In the genomic region with DNA sequence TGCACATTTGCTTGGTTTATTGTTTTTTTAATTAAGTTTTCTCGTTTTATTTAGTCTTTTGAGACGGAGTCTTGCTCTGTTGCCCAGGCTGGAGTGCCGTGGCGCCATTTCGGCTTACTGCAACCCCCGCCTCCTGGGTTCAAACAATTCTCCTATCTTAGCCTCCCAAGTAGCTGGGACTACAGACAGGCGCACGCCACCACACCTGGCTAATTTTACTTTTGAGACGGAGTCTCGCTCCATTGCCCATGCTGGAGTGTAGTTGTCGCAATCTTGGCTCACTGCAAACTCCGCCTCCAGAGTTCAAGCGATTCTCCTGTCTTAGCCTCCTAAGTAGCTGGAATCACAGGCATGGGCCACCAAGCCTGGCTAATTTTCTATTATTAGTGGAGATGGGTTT, we compare ENCODE assay signal across 10 cellular contexts. TPM values are rescaled to one million over a fixed set of nuclear protein-coding genes. Genes with fewer than 3 reads are reported as not detected.
DNase-seq lines count a peak whose midpoint lies in the region; ATAC-seq and TF ChIP-seq lines count a peak whose summit lies in the region.
"Had no signal": no experiment of that assay in that cellular context is flagged by ENCODE, and none has a peak within 500 bp of the region (broad histone marks: within the 10 kb centered on the region; RNA-seq: fewer than 3 reads in every experiment).

No MANE protein-coding gene starts in this region.

- H3K4me1 ChIP-seq in heart left ventricle (peaks cover 19 to 66% (median 49%) of the 10 kb centered on the region in 12 donors), lung (ENCODE audit: control insufficient read depth in 2 of 2, insufficient read depth in 2 of 2, low read length in 2 of 2) (peaks cover 9 to 18% of the 10 kb centered on the region in 2 donors), urinary bladder (ENCODE audit: insufficient read depth) (no peaks in the 10 kb centered on the region)

- in situ Hi-C loops in astrocyte of the spinal cord (cut with HindIII; ENCODE audit: low sequenced_read_pairs) = no loop called here

- ATAC-seq in heart left ventricle (no peak), left cardiac atrium (no peak), lung (ENCODE audit: insufficient read depth, low FRiP score) (no peak), HG02884 (IDR thresholded peaks at IDR 0.05; ENCODE audit: unreplicated experiment) (no peak), HG02610 (IDR thresholded peaks at IDR 0.05; ENCODE audit: unreplicated experiment) (no peak)

- WGBS in heart left ventricle, 4 donors = 69 to 75% (median 71%) methylated on average over 13 of the region's 13 CpGs
- 66 to 69% methylated on average over 13 of the region's 13 CpGs for WGBS in lung, 2 donors
- WGBS in urinary bladder = 73% methylated on average over 13 of the region's 13 CpGs

- H3K4me3 ChIP-seq in heart left ventricle (peak overlapping the region; percentile 34 to 82 (median 72)), astrocyte of the spinal cord (ENCODE audit: low read depth, low read length) (peak overlapping the region; percentile 95), lung (peak overlapping the region; percentile 16), urinary bladder (ENCODE audit: low read depth, low read length) (peak overlapping the region; percentile 65)

- peak overlapping the region in 5 of 12 donors; percentile 87 to 96 (median 92) for H3K27ac ChIP-seq in heart left ventricle
- H3K27ac ChIP-seq in lung (ENCODE audit: low read depth in 1 of 2, low read length in 1 of 2) = peak overlapping the region in 1 of 2 donors; percentile 5
- no peak overlapping the region for H3K27ac ChIP-seq in urinary bladder (ENCODE audit: low read depth)

- H3K36me3 ChIP-seq in heart left ventricle (peaks cover 2 to 59% (median 51%) of the 10 kb centered on the region in 9 donors), lung (ENCODE audit: control insufficient read depth in 2 of 2, insufficient read depth in 2 of 2, low read length in 2 of 2) (peaks cover 27 to 33% of the 10 kb centered on the region in 2 donors), urinary bladder (ENCODE audit: insufficient read depth) (peaks cover 2% of the 10 kb centered on the region)

- H3K9me3 ChIP-seq in heart left ventricle = no peaks in the 10 kb centered on the region
- no peaks in the 10 kb centered on the region for H3K9me3 ChIP-seq in lung (ENCODE audit: control insufficient read depth in 2 of 2, insufficient read depth in 1 of 2, low read length in 1 of 2)

- no peak for TF ChIP-seq POLR2A in heart left ventricle (IDR thresholded peaks at IDR 0.05)

- intact Hi-C loops in heart left ventricle (cut with DNase I) (loop anchor here in 1 of 10 donors (5.0 kb wide), 1 partner anchor 35 kb away; no protein-coding TSS in a partner anchor), left cardiac atrium (cut with DNase I) (no loop called here)

- DNase-seq in heart left ventricle (no peak), left cardiac atrium (no peak), astrocyte of the spinal cord (ENCODE audit: low read depth, low spot score) (no peak), lung (ENCODE audit: low spot score) (no peak), NCI-H1417 treated with DMSO at 0.1 percent for 48 hours (lab: John Stamatoyannopoulos, UW) (no peak)

- H3K27me3 ChIP-seq in heart left ventricle (no peaks in the 10 kb centered on the region), lung (ENCODE audit: control insufficient read depth, insufficient read depth) (no peaks in the 10 kb centered on the region)

- TF ChIP-seq CTCF in heart left ventricle (IDR thresholded peaks at IDR 0.05) (no peak), astrocyte of the spinal cord (IDR thresholded peaks at IDR 0.05; ENCODE audit: low read depth, low read length) (no peak), lung (IDR thresholded peaks at IDR 0.05; ENCODE audit: control extremely low read depth, extremely low read depth) (no peak)

RNA-seq across cellular contexts. Expression of gene RPS9, which starts 1.3 kb away (rescaled TPM):
- 100 to 1,000 TPM; 551 to 937 (median 684) TPM for total RNA-seq in heart left ventricle
- 1,000 to 10,000 TPM; 1,306 to 2,068 TPM for polyA plus RNA-seq in heart left ventricle
- 100 to 1,000 TPM; 738 to 776 TPM for total RNA-seq in left cardiac atrium
- 1,000 to 10,000 TPM; 1,423 to 2,363 TPM for total RNA-seq in lung
- polyA plus RNA-seq in lung = 1,000 to 10,000 TPM; 3,202 to 3,651 TPM
- total RNA-seq in urinary bladder = 2,561 TPM
- 3,100 TPM for polyA plus RNA-seq in urinary bladder

RNA-seq across cellular contexts. Expression of gene TSEN34, which starts 10.9 kb away (rescaled TPM):
- total RNA-seq in heart left ventricle (10 to 100 TPM; 13.2 to 48.9 (median 23.5) TPM), left cardiac atrium (10 to 100 TPM; 17.4 to 20.5 TPM), lung (10 to 100 TPM; 44.5 to 65.8 TPM), urinary bladder (31.1 TPM)
- polyA plus RNA-seq in heart left ventricle (10 to 100 TPM; 10.2 to 35.1 TPM), lung (100 to 1,000 TPM in 1 of 2 donors, 10 to 100 TPM in 1; 38.0 to 102 TPM), urinary bladder (81.4 TPM)

RNA-seq across cellular contexts. Expression of gene MBOAT7, which starts 12.6 kb away (rescaled TPM):
- total RNA-seq in heart left ventricle (10 to 100 TPM; 11.3 to 37.3 (median 19.6) TPM), left cardiac atrium (10 to 100 TPM; 21.6 to 21.7 TPM), lung (10 to 100 TPM; 54.0 to 92.6 TPM), urinary bladder (22.9 TPM)
- polyA plus RNA-seq in heart left ventricle (10 to 100 TPM in 1 of 2 donors, 1 to 10 TPM in 1; 9.8 to 25.6 TPM), lung (100 to 1,000 TPM in 1 of 2 donors, 10 to 100 TPM in 1; 39.0 to 154 TPM), urinary bladder (69.7 TPM)

RNA-seq across cellular contexts. Expression of gene LILRB3, which starts 20.8 kb away (rescaled TPM):
- total RNA-seq in heart left ventricle (10 to 100 TPM in 2 of 9 donors, 1 to 10 TPM in 6, under 1 TPM in 1; 0.54 to 31.4 (median 3.8) TPM), left cardiac atrium (10 to 100 TPM in 1 of 2 donors, 1 to 10 TPM in 1; 8.5 to 10.5 TPM), lung (10 to 100 TPM; 23.0 to 88.0 TPM), urinary bladder (2.9 TPM)
- polyA plus RNA-seq in heart left ventricle (1 to 10 TPM; 1.3 to 3.7 TPM), lung (100 to 1,000 TPM in 1 of 2 donors, 10 to 100 TPM in 1; 26.4 to 282 TPM), urinary bladder (7.2 TPM)
- total RNA-seq: dermis microvascular lymphatic vessel endothelial cell, temporal lobe had no signal

RNA-seq across cellular contexts. Expression of gene TMC4, which starts 29.0 kb away (rescaled TPM):
- total RNA-seq in heart left ventricle (1 to 10 TPM in 7 of 9 donors, under 1 TPM in 1, not detected in 1; 0.58 to 4.5 (median 2.1) TPM), left cardiac atrium (1 to 10 TPM in 1 of 2 donors, under 1 TPM in 1; 0.38 to 1.1 TPM), lung (10 to 100 TPM; 40.8 to 81.0 TPM), urinary bladder (15.4 TPM)
- polyA plus RNA-seq in heart left ventricle (1 to 10 TPM; 1.2 to 3.6 TPM), lung (10 to 100 TPM; 26.1 to 26.9 TPM), urinary bladder (16.0 TPM)
- total RNA-seq: dermis microvascular lymphatic vessel endothelial cell had no signal

Comparison
In these comparisons a context has a peak if more than half of its experiments do, and no peak if none do; other contexts are left out.
1. H3K4me3 ChIP-seq: peak in every context shown above with its lines; median percentile 95 in astrocyte of the spinal cord; 72 in heart left ventricle; 65 in urinary bladder; 16 in lung.